Comparison of ENCODE assay signal across 8 cellular contexts in the genomic region with DNA sequence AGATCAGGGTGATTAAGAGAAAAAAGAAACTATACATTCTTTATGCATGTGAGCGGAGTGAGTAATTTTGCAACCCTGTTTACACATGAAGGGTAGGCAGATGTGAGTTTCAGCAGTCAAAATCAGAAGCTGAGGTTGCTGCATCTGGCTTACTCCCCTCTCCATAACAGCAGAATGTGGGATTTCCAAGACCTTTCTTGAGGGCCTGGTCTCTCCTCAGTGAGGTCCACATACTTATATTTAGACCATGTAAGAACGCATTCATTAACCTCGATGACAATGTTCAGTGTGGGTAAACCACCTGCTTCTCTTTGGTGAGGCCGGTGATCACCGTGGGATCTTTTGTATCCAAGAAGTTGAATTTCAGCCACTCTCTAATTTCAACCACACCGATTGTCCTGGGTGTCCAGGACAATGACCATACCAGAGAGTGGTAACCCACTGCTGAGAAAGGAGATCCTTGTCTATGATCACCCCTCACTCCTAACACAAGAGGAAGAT. TPM values are rescaled to one million over a fixed set of nuclear protein-coding genes. Genes with fewer than 3 reads are reported as not detected.
DNase-seq lines count a peak whose midpoint lies in the region; ATAC-seq lines count a peak whose summit lies in the region.

No MANE protein-coding gene starts in this region.

- peaks cover 2% of the 10 kb centered on the region in 2 donors for H3K9me3 Mint-ChIP-seq in activated T-cell treated with anti-CD3 and anti-CD28 coated beads, Interleukin-2, amount 50 U/mL, for 72 hours

- DNase-seq in ELR (ENCODE audit: low read depth) (peak; percentile 32), DMS53 (lab: John Stamatoyannopoulos, UW) (no peak), NCI-H1048 (lab: John Stamatoyannopoulos, UW) (no peak)
- DNase-seq in activated T-cell treated with anti-CD3 and anti-CD28 coated beads, Interleukin-2, amount 50 U/mL, for 72 hours: peak; percentile 64 to 72
- no peak for DNase-seq in NK-92 treated with Interleukin-12 subunit alpha and Interleukin-12 subunit beta, amount 100 ng/mL, for 24 hours (lab: John Stamatoyannopoulos, UW)

- H3K4me1 Mint-ChIP-seq in activated T-cell treated with anti-CD3 and anti-CD28 coated beads, Interleukin-2, amount 50 U/mL, for 72 hours (ENCODE audit: low read depth): peaks cover 99% of the 10 kb centered on the region

- peak overlapping the region; percentile 75 to 80 for H3K4me3 Mint-ChIP-seq in activated T-cell treated with anti-CD3 and anti-CD28 coated beads, Interleukin-2, amount 50 U/mL, for 72 hours

- H3K27me3 Mint-ChIP-seq in activated T-cell treated with anti-CD3 and anti-CD28 coated beads, Interleukin-2, amount 50 U/mL, for 72 hours (ENCODE audit: low read depth): no peaks in the 10 kb centered on the region

- peaks cover 0 to 3% of the 10 kb centered on the region in 2 donors for H3K36me3 Mint-ChIP-seq in activated T-cell treated with anti-CD3 and anti-CD28 coated beads, Interleukin-2, amount 50 U/mL, for 72 hours (ENCODE audit: insufficient read depth in 2 of 2)

- ATAC-seq in GM19324 (IDR thresholded peaks at IDR 0.05; ENCODE audit: low FRiP score, unreplicated experiment): peak; percentile 38
- ATAC-seq in HG03039 (IDR thresholded peaks at IDR 0.05; ENCODE audit: unreplicated experiment): peak; percentile 55
- peak; percentile 59 to 64 for ATAC-seq in activated T-cell treated with anti-CD3 and anti-CD28 coated beads, Interleukin-2, amount 50 U/mL, for 72 hours (replicated peaks in 1 of 2)
- ATAC-seq in GM18858 (IDR thresholded peaks at IDR 0.05; ENCODE audit: unreplicated experiment): no peak

- peak overlapping the region; percentile 90 for H3K27ac Mint-ChIP-seq in activated T-cell treated with anti-CD3 and anti-CD28 coated beads, Interleukin-2, amount 50 U/mL, for 72 hours

RNA-seq across cellular contexts. Expression of gene RAP1A, which starts 18.7 kb away (rescaled TPM):
- 100 to 1,000 TPM; 216 TPM for total RNA-seq in activated T-cell treated with anti-CD3 and anti-CD28 coated beads, Interleukin-2, amount 50 U/mL, for 72 hours

Comparison
In these comparisons a context has a peak if more than half of its experiments do, and no peak if none do; other contexts are left out.
1. DNase-seq: peak in ELR (single experiment) and activated T-cell treated with anti-CD3 and anti-CD28 coated beads, Interleukin-2, amount 50 U/mL, for 72 hours (2 of 2); none in NK-92 treated with Interleukin-12 subunit alpha and Interleukin-12 subunit beta, amount 100 ng/mL, for 24 hours (single experiment), DMS53 (single experiment) and NCI-H1048 (single experiment).